Comparison of ENCODE assay signal across 27 cellular contexts in genomic region chr4:54609310-54609709, GRCh38.
"Had no signal": no experiment of that assay in that cellular context is flagged by ENCODE, and none has a peak within 500 bp of the region (broad histone marks: within the 10 kb centered on the region; RNA-seq: fewer than 3 reads in every experiment).

No MANE protein-coding gene starts in this region.

- H3K36me3 ChIP-seq: stomach, suprapubic skin, thoracic aorta, thyroid gland, tibial artery, tibial nerve, transverse colon, upper lobe of left lung, upper lobe of right lung, uterus, vagina had no signal

- DNase-seq: stimulated activated CD4-positive, alpha-beta T cell treated with anti-CD3 and anti-CD28 coated beads, Interleukin-2, amount 100 ng/mL, for 48 hours; stimulated activated CD4-positive, alpha-beta T cell treated with anti-CD3 and anti-CD28 coated beads, Interleukin-4, amount 100 ng/mL, for 1 hour; stimulated activated CD4-positive, alpha-beta T cell treated with anti-CD3 and anti-CD28 coated beads, Interleukin-4, amount 100 ng/mL, for 24 hours; stimulated activated CD4-positive, alpha-beta T cell treated with anti-CD3 and anti-CD28 coated beads, Interleukin-4, amount 100 ng/mL, for 4 hours; stimulated activated CD8-positive, alpha-beta memory T cell treated with anti-CD3 and anti-CD28 coated beads, Interleukin-4, amount 100 ng/mL, for 48 hours; stimulated activated naive B cell treated with anti-CD40 and anti-IgM and Interleukin-4, amounts not matched to agents 10 μg/mL and 1 μg/mL and 100 μg/mL, for 72 hours; stimulated activated naive CD4-positive, alpha-beta T cell; stimulated activated naive CD4-positive, alpha-beta T cell treated with Interleukin-2 at 50 U/mL for 16 hours; stimulated activated naive CD8-positive, alpha-beta T cell treated with anti-CD3 and anti-CD28 coated beads, Interleukin-15, amount 100 ng/mL, for 72 hours; stimulated activated naive CD8-positive, alpha-beta T cell treated with anti-CD3 and anti-CD28 coated beads, Interleukin-15, Interleukin-2, amounts not matched to agents 100 U/mL and 50 U/mL, for 24 hours; stomach; substantia nigra; testis; thyroid gland; tibial artery; transverse colon; trophoblast cell; upper lobe of right lung; uterus had no signal

- ATAC-seq: stimulated activated effector memory CD8-positive, alpha-beta T cell treated with anti-CD3 and anti-CD28 coated beads, Interleukin-12 subunit alpha, Interleukin-12 subunit beta, amount 100 ng/mL, for 72 hours; stimulated activated memory B cell treated with anti-CD40 and anti-IgM and Interleukin-4, amounts not matched to agents 10 μg/mL and 1 μg/mL and 100 μg/mL, for 72 hours; stimulated activated naive B cell treated with anti-CD40 and anti-IgM and Interleukin-4, amounts not matched to agents 10 μg/mL and 1 μg/mL and 100 μg/mL, for 72 hours; stimulated activated naive CD8-positive, alpha-beta T cell treated with anti-CD3 and anti-CD28 coated beads, Interleukin-15, amount 100 ng/mL, for 72 hours; stimulated activated naive CD8-positive, alpha-beta T cell treated with anti-CD3 and anti-CD28 coated beads, Interleukin-15, Interleukin-2, amounts not matched to agents 100 U/mL and 50 U/mL, for 24 hours; upper lobe of right lung had no signal

- H3K4me3 ChIP-seq: stomach, suprapubic skin, testis, thoracic aorta, thyroid gland, tibial artery, tibial nerve, transverse colon, upper lobe of left lung, upper lobe of right lung, uterus, vagina had no signal

- FAIRE-seq: urothelium cell line had no signal

- H3K9me3 ChIP-seq: suprapubic skin, testis, thoracic aorta, thyroid gland, transverse colon, upper lobe of left lung, upper lobe of right lung, uterus, vagina had no signal

- H3K4me1 ChIP-seq: stomach, suprapubic skin, testis, thyroid gland, tibial artery, tibial nerve, upper lobe of left lung, upper lobe of right lung, uterus, vagina had no signal
